In the genomic region with DNA sequence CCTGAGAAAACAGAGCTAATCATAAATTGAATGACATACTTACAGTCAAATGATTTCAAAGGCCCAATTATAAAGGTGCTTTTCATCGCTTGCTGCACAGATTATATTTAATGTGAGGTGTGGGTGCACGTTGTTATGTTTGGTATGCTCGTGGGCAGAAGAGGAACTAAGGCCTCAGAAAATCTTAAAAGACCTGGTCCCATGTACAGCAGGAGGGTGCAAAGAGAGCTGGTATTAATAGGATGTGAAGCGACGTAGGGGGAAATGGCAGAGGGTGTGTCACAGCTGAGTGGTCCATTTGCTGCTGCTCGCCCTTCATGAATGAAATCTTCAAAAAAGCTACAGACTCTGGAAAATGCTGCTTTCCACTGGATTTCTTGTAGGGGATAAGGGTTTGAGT, we compare ENCODE assay signal across 24 cellular contexts. TPM values are rescaled to one million over a fixed set of nuclear protein-coding genes. Genes with fewer than 3 reads are reported as not detected.
DNase-seq lines count a peak whose midpoint lies in the region; ATAC-seq and TF ChIP-seq lines count a peak whose summit lies in the region.
"Had no signal": no experiment of that assay in that cellular context is flagged by ENCODE, and none has a peak within 500 bp of the region (broad histone marks: within the 10 kb centered on the region; RNA-seq: fewer than 3 reads in every experiment).

No MANE protein-coding gene starts in this region.

- H4K20me1 ChIP-seq in BLaER1, result no peaks in the 10 kb centered on the region

- no peak overlapping the region for H3K27ac ChIP-seq in BLaER1
- no peak overlapping the region for H3K27ac ChIP-seq in gastrocnemius medialis
- H3K27ac ChIP-seq: HL-60 had no signal

- peak overlapping the region; percentile 54 for H3K4me2 ChIP-seq in BLaER1
- H3K4me2 ChIP-seq: GM23338 had no signal

- intact Hi-C loops in gastrocnemius medialis (cut with DNase I; ENCODE audit: low total_unique reads), result no loop called here

- peaks cover 1% of the 10 kb centered on the region for H3K36me3 Mint-ChIP-seq in stimulated activated memory B cell treated with anti-CD40 and anti-IgM and Interleukin-4, amounts not matched to agents 10 μg/mL and 1 μg/mL and 100 μg/mL, for 72 hours
- H3K36me3 Mint-ChIP-seq: CD4-positive, CD25-positive, alpha-beta regulatory T cell had no signal

- in situ Hi-C loops in gastrocnemius medialis (cut with MboI; ENCODE audit: low sequenced_read_pairs in 4 of 4), result no loop called here

- peaks cover 88% of the 10 kb centered on the region for H3K4me1 Mint-ChIP-seq in stimulated activated memory B cell treated with anti-CD40 and anti-IgM and Interleukin-4, amounts not matched to agents 10 μg/mL and 1 μg/mL and 100 μg/mL, for 72 hours

- H3K4me3 Mint-ChIP-seq in stimulated activated memory B cell treated with anti-CD40 and anti-IgM and Interleukin-4, amounts not matched to agents 10 μg/mL and 1 μg/mL and 100 μg/mL, for 72 hours, result no peak overlapping the region
- H3K4me3 Mint-ChIP-seq: CD4-positive, CD25-positive, alpha-beta regulatory T cell; GM23338 had no signal

- no peak overlapping the region for H3K4me3 ChIP-seq in BLaER1
- no peak overlapping the region for H3K4me3 ChIP-seq in gastrocnemius medialis
- H3K4me3 ChIP-seq: GM23338, Peyer's patch had no signal

- H3K9ac ChIP-seq in BLaER1, result no peak overlapping the region

- H3K36me3 ChIP-seq in BLaER1 (no peaks in the 10 kb centered on the region), gastrocnemius medialis (no peaks in the 10 kb centered on the region)
- H3K36me3 ChIP-seq: Peyer's patch had no signal

- H3K4me1 ChIP-seq in BLaER1 (peaks cover 61% of the 10 kb centered on the region), gastrocnemius medialis (no peaks in the 10 kb centered on the region)

- peak; percentile 5 for DNase-seq in NAMALWA (ENCODE audit: low spot score)
- DNase-seq in germinal center (ENCODE audit: low spot score), result peak; percentile 51
- no peak for DNase-seq in AML-193 (lab: John Stamatoyannopoulos, UW)
- DNase-seq in gastrocnemius medialis, result no peak
- DNase-seq: CD4-positive, CD25-positive, alpha-beta regulatory T cell; DMS79; HCEC 1CT; KG1; NCI-H1092 treated with DMSO at 0.1 percent for 48 hours; NCI-H1436 treated with DMSO at 0.1 percent for 48 hours; NCI-H2029 treated with DMSO at 0.1 percent for 48 hours; NCI-H345; NCI-H524; NCI-H774; NK-92 treated with Interleukin-12 subunit alpha and Interleukin-12 subunit beta, amount 100 ng/mL, for 24 hours had no signal

- H3K27ac Mint-ChIP-seq in stimulated activated memory B cell treated with anti-CD40 and anti-IgM and Interleukin-4, amounts not matched to agents 10 μg/mL and 1 μg/mL and 100 μg/mL, for 72 hours, result peak overlapping the region; percentile 55
- H3K27ac Mint-ChIP-seq: GM23338 had no signal

- TF ChIP-seq POLR2A in gastrocnemius medialis (IDR thresholded peaks at IDR 0.05), result no peak

- H3K9me3 Mint-ChIP-seq in stimulated activated memory B cell treated with anti-CD40 and anti-IgM and Interleukin-4, amounts not matched to agents 10 μg/mL and 1 μg/mL and 100 μg/mL, for 72 hours, result peaks cover 1% of the 10 kb centered on the region

- ATAC-seq in stimulated activated memory B cell treated with anti-CD40 and anti-IgM and Interleukin-4, amounts not matched to agents 10 μg/mL and 1 μg/mL and 100 μg/mL, for 72 hours, result peak; percentile 84
- ATAC-seq in GM18870 (IDR thresholded peaks at IDR 0.05; ENCODE audit: unreplicated experiment), result no peak
- ATAC-seq in gastrocnemius medialis, result no peak
- ATAC-seq: GM23338, HepG2 had no signal

- H3K27me3 Mint-ChIP-seq in stimulated activated memory B cell treated with anti-CD40 and anti-IgM and Interleukin-4, amounts not matched to agents 10 μg/mL and 1 μg/mL and 100 μg/mL, for 72 hours, result no peaks in the 10 kb centered on the region
- H3K27me3 Mint-ChIP-seq: CD4-positive, CD25-positive, alpha-beta regulatory T cell had no signal

- no peak for TF ChIP-seq CTCF in gastrocnemius medialis (IDR thresholded peaks at IDR 0.05 in 4 of 5, conservative IDR thresholded peaks at IDR 0.05 in 1 of 5)

- H3K9me3 ChIP-seq in BLaER1 (peaks cover 7% of the 10 kb centered on the region), gastrocnemius medialis (no peaks in the 10 kb centered on the region)
- H3K9me3 ChIP-seq: Peyer's patch had no signal

- H3K27me3 ChIP-seq in BLaER1, result no peaks in the 10 kb centered on the region
- H3K27me3 ChIP-seq in gastrocnemius medialis, result no peaks in the 10 kb centered on the region
- H3K27me3 ChIP-seq: Peyer's patch had no signal

RNA-seq across cellular contexts. Expression of a gene that starts 40.5 kb away (rescaled TPM):
- total RNA-seq in gastrocnemius medialis, result not detected
- total RNA-seq: A172; CD4-positive, CD25-positive, alpha-beta regulatory T cell; GM23338; HepG2; HT-29; Peyer's patch had no signal

RNA-seq across cellular contexts. Expression of a gene that starts 46.0 kb away (rescaled TPM):
- total RNA-seq in gastrocnemius medialis, result 10 to 100 TPM in 3 of 4 donors, 1 to 10 TPM in 1; 3.4 to 16.3 (median 12.7) TPM

Comparison
In these comparisons a context has a peak if more than half of its experiments do, and no peak if none do; other contexts are left out.
1. DNase-seq: peak in NAMALWA (single experiment) and germinal center (single experiment); none in AML-193 (0 of 2) and gastrocnemius medialis (0 of 2).